In the genomic region with DNA sequence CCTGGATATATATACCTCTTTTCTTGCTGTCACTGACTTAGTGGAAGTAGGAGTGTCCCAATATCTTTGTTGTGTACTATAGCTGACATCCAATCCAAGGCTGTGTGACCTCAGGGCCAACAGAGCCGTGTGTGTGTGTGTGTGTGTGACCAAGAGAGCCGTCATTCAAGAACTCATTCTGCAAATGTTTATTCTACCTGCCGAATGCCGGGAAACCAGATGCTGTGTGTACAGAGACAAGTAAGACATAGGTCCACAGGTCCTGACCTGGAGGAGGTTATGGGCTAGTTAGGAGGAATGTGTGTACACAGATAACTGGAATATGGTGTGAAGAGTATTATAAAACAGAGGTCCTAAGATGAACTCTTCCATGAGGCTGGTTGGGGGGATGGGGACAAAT, we compare ENCODE assay signal across 21 cellular contexts.
"Had no signal": no experiment of that assay in that cellular context is flagged by ENCODE, and none has a peak within 500 bp of the region (broad histone marks: within the 10 kb centered on the region; RNA-seq: fewer than 3 reads in every experiment).

No MANE protein-coding gene starts in this region.

- H3K27me3 ChIP-seq: brain microvascular endothelial cell had no signal

- H3K4me2 ChIP-seq: smooth muscle cell had no signal

- ATAC-seq: activated naive CD4-positive, alpha-beta T cell treated with anti-CD3 and anti-CD28 coated beads, Interleukin-2, amount 50 U/mL, for 72 hours; activated T-helper 17 cell treated with anti-CD3 and anti-CD28 coated beads, Interleukin-2, amount 50 U/mL, for 72 hours; foreskin keratinocyte; left ventricle myocardium superior; stimulated activated naive B cell treated with anti-CD40 and anti-IgM and Interleukin-4, amounts not matched to agents 10 μg/mL and 1 μg/mL and 100 μg/mL, for 72 hours had no signal

- H3K36me3 Mint-ChIP-seq: activated naive CD4-positive, alpha-beta T cell treated with anti-CD3 and anti-CD28 coated beads, Interleukin-2, amount 50 U/mL, for 72 hours; natural killer cell; stimulated activated naive B cell treated with anti-CD40 and anti-IgM and Interleukin-4, amounts not matched to agents 10 μg/mL and 1 μg/mL and 100 μg/mL, for 72 hours had no signal

- DNase-seq: activated T-cell treated with anti-CD3 and anti-CD28 coated beads, Interleukin-2, amount 50 U/mL, for 1 hour; aorta; brain microvascular endothelial cell; effector memory CD4-positive, alpha-beta T cell; foreskin keratinocyte; glutamatergic neuron; hippocampal formation; left ventricle myocardium superior; midbrain; natural killer cell; sigmoid colon; stimulated activated CD4-positive, alpha-beta T cell treated with anti-CD3 and anti-CD28 coated beads, Interleukin-15, amount 100 ng/mL, for 24 hours; stimulated activated CD8-positive, alpha-beta memory T cell treated with anti-CD3 and anti-CD28 coated beads, Interleukin-4, amount 100 ng/mL, for 48 hours; stimulated activated naive B cell treated with anti-CD40 and anti-IgM and Interleukin-4, amounts not matched to agents 10 μg/mL and 1 μg/mL and 100 μg/mL, for 72 hours; trophoblast cell had no signal

- H3K27ac Mint-ChIP-seq: activated naive CD4-positive, alpha-beta T cell treated with anti-CD3 and anti-CD28 coated beads, Interleukin-2, amount 50 U/mL, for 72 hours; activated T-helper 17 cell treated with anti-CD3 and anti-CD28 coated beads, Interleukin-2, amount 50 U/mL, for 72 hours; natural killer cell; stimulated activated naive B cell treated with anti-CD40 and anti-IgM and Interleukin-4, amounts not matched to agents 10 μg/mL and 1 μg/mL and 100 μg/mL, for 72 hours had no signal

- H3K4me3 Mint-ChIP-seq: activated T-helper 17 cell treated with anti-CD3 and anti-CD28 coated beads, Interleukin-2, amount 50 U/mL, for 72 hours; central memory CD8-positive, alpha-beta T cell; natural killer cell; stimulated activated naive B cell treated with anti-CD40 and anti-IgM and Interleukin-4, amounts not matched to agents 10 μg/mL and 1 μg/mL and 100 μg/mL, for 72 hours had no signal

- FAIRE-seq: colon, TTC549 had no signal

- H3K27ac ChIP-seq: brain microvascular endothelial cell, foreskin keratinocyte, sigmoid colon had no signal

- H3K4me3 ChIP-seq: sigmoid colon, smooth muscle cell had no signal

- H3K4me1 ChIP-seq: foreskin keratinocyte, sigmoid colon had no signal

- H3K36me3 ChIP-seq: brain microvascular endothelial cell, sigmoid colon had no signal

- H3K4me1 Mint-ChIP-seq: activated T-helper 17 cell treated with anti-CD3 and anti-CD28 coated beads, Interleukin-2, amount 50 U/mL, for 72 hours; central memory CD8-positive, alpha-beta T cell; stimulated activated naive B cell treated with anti-CD40 and anti-IgM and Interleukin-4, amounts not matched to agents 10 μg/mL and 1 μg/mL and 100 μg/mL, for 72 hours had no signal

- H3K9me3 Mint-ChIP-seq: activated naive CD4-positive, alpha-beta T cell treated with anti-CD3 and anti-CD28 coated beads, Interleukin-2, amount 50 U/mL, for 72 hours; activated T-helper 17 cell treated with anti-CD3 and anti-CD28 coated beads, Interleukin-2, amount 50 U/mL, for 72 hours; central memory CD8-positive, alpha-beta T cell; natural killer cell; stimulated activated naive B cell treated with anti-CD40 and anti-IgM and Interleukin-4, amounts not matched to agents 10 μg/mL and 1 μg/mL and 100 μg/mL, for 72 hours had no signal

- H3K9me3 ChIP-seq: sigmoid colon had no signal
